In the genomic region with DNA sequence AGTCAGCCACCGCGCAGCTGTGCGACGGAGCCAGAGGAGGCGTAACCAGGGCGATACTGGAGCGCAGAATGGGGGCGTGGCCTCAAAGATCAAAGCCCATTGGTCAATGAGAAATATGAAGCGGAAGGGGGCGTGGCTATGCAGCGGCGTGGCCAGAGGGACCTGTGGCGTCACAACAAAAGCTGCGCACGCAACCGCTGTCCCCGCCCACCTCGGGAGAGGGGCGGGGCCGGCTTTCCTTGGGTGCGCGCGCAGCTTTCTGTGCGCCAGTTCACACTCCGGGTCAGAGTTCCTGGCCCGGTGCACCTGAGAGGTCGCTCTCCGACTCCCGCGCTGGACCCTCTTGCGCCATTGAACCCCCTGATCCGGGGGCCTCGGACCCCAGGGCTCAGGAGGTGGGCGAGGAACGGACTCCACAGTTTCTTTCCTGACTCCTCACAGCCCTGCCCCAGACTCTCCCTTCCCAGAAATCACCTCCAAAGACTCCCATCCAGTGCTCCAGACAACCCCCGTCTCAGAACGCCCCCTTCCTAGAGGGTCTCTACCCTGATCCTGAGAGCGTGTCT, we compare ENCODE assay signal across 8 cellular contexts. TPM values are rescaled to one million over a fixed set of nuclear protein-coding genes. Genes with fewer than 3 reads are reported as not detected.
A peak's percentile ranks its signal among the peaks of the same experiment; 100 is the strongest.
DNase-seq lines count a peak whose midpoint lies in the region; ATAC-seq, FAIRE-seq and TF ChIP-seq lines count a peak whose summit lies in the region.

A gene (plus strand): TSS at position 269 of the 566 bp plus-strand sequence.

- no peaks in the 10 kb centered on the region for H4K20me1 ChIP-seq in fibroblast of lung (ENCODE audit: control insufficient read depth, extremely low read depth, insufficient read depth, low read length)

- peak within 1 kb of the TSS; percentile 97 for H3K4me2 ChIP-seq in fibroblast of lung (ENCODE audit: extremely low read depth, insufficient read depth, low read length)

- TF ChIP-seq CTCF in RWPE1 (conservative IDR thresholded peaks at IDR 0.05; ENCODE audit: low read depth): no peak
- no peak for TF ChIP-seq CTCF in fibroblast of lung (conservative IDR thresholded peaks at IDR 0.05 in 1 of 2, IDR thresholded peaks at IDR 0.05 in 1 of 2; ENCODE audit: low read depth in 1 of 2, low read length in 2 of 2)

- ATAC-seq in activated T-helper 17 cell treated with anti-CD3 and anti-CD28 coated beads, Interleukin-2, amount 50 U/mL, for 72 hours (replicated peaks): peak; percentile 99
- peak; percentile 96 to 98 for ATAC-seq in naive thymus-derived CD8-positive, alpha-beta T cell
- peak; percentile 98 to 99 for ATAC-seq in stimulated activated naive B cell treated with anti-CD40 and anti-IgM and Interleukin-4, amounts not matched to agents 10 μg/mL and 1 μg/mL and 100 μg/mL, for 72 hours (replicated peaks)

- peak within 1 kb of the TSS; percentile 97 for H3K9ac ChIP-seq in fibroblast of lung (ENCODE audit: insufficient read depth, low read length)

- H3K4me3 ChIP-seq in fibroblast of lung (replicated peaks in 1 of 4; ENCODE audit: control extremely low read depth in 1 of 4, insufficient read depth in 1 of 4, low read depth in 3 of 4, low read length in 4 of 4): peak within 1 kb of the TSS; percentile 86 to 99 (median 97)

- CTCF ChIA-PET in RWPE1 (lab: Yijun Ruan, JAX): interaction anchor here (0.5 to 1.5 kb wide), 2 partner anchors 65 to 1560 kb away, joined by 3 to 5 read pairs; no protein-coding TSS in a partner anchor

- peak; percentile 89 for FAIRE-seq in H54 (lab: Jason Lieb, UNC)

- DNase-seq in ELF-1 (ENCODE audit: low read depth, low spot score) (peak; percentile 100), H54 (ENCODE audit: insufficient read length, low spot score) (peak; percentile 100), LoVo (ENCODE audit: low spot score) (peak; percentile 100), RWPE1 (ENCODE audit: low spot score) (peak; percentile 100), fibroblast of lung (ENCODE audit: low read depth in 2 of 2) (peak; percentile 95 to 100)
- peak; percentile 98 to 100 (median 100) for DNase-seq in naive thymus-derived CD8-positive, alpha-beta T cell
- DNase-seq in stimulated activated naive B cell treated with anti-CD40 and anti-IgM and Interleukin-4, amounts not matched to agents 10 μg/mL and 1 μg/mL and 100 μg/mL, for 72 hours: peak; percentile 99

- peaks cover 4% of the 10 kb centered on the region for H3K4me1 ChIP-seq in fibroblast of lung (ENCODE audit: control insufficient read depth, extremely low read depth, insufficient read depth, low read length)

- peaks cover 13% of the 10 kb centered on the region for H3K36me3 ChIP-seq in fibroblast of lung (ENCODE audit: control insufficient read depth, insufficient read depth, low read length)

- peaks cover 44% of the 10 kb centered on the region for H3K36me3 Mint-ChIP-seq in activated T-helper 17 cell treated with anti-CD3 and anti-CD28 coated beads, Interleukin-2, amount 50 U/mL, for 72 hours (ENCODE audit: low read depth)
- H3K36me3 Mint-ChIP-seq in naive thymus-derived CD8-positive, alpha-beta T cell: peaks cover 0 to 35% (median 8%) of the 10 kb centered on the region in 3 donors
- H3K36me3 Mint-ChIP-seq in stimulated activated naive B cell treated with anti-CD40 and anti-IgM and Interleukin-4, amounts not matched to agents 10 μg/mL and 1 μg/mL and 100 μg/mL, for 72 hours: peaks cover 24 to 42% of the 10 kb centered on the region in 2 donors

- POLR2A ChIA-PET in RWPE1 (lab: Yijun Ruan, JAX; ENCODE audit: low non-redundant PET): interaction anchor here (0.6 to 1.0 kb wide), 8 partner anchors 11 to 179 kb away, joined by 3 to 4 read pairs (median 4); a partner anchor contains a TSS
- POLR2A ChIA-PET in naive thymus-derived CD8-positive, alpha-beta T cell (lab: Charles Lee): interaction anchor here (0.6 to 2.1 kb wide), 10 partner anchors 24 to 541 kb away, joined by 3 to 14 read pairs (median 5); a partner anchor contains a TSS

- H3K79me2 ChIP-seq in fibroblast of lung (ENCODE audit: control insufficient read depth, insufficient read depth, low read length): peaks cover 31% of the 10 kb centered on the region

- no peaks in the 10 kb centered on the region for H3K27me3 ChIP-seq in fibroblast of lung (ENCODE audit: control insufficient read depth, insufficient read depth, low read length)

- peak; percentile 97 for TF ChIP-seq POLR2A in H54 (IDR thresholded peaks at IDR 0.05; ENCODE audit: low read depth, low read length)

- no peaks in the 10 kb centered on the region for H3K27me3 Mint-ChIP-seq in activated T-helper 17 cell treated with anti-CD3 and anti-CD28 coated beads, Interleukin-2, amount 50 U/mL, for 72 hours
- peaks cover 0 to 2% (median 0%) of the 10 kb centered on the region in 5 donors for H3K27me3 Mint-ChIP-seq in naive thymus-derived CD8-positive, alpha-beta T cell
- no peaks in the 10 kb centered on the region for H3K27me3 Mint-ChIP-seq in stimulated activated naive B cell treated with anti-CD40 and anti-IgM and Interleukin-4, amounts not matched to agents 10 μg/mL and 1 μg/mL and 100 μg/mL, for 72 hours

- H2AFZ ChIP-seq in fibroblast of lung (ENCODE audit: low read length): peak within 1 kb of the TSS; percentile 81

- no peaks in the 10 kb centered on the region for H3K9me3 Mint-ChIP-seq in activated T-helper 17 cell treated with anti-CD3 and anti-CD28 coated beads, Interleukin-2, amount 50 U/mL, for 72 hours
- no peaks in the 10 kb centered on the region for H3K9me3 Mint-ChIP-seq in naive thymus-derived CD8-positive, alpha-beta T cell
- no peaks in the 10 kb centered on the region for H3K9me3 Mint-ChIP-seq in stimulated activated naive B cell treated with anti-CD40 and anti-IgM and Interleukin-4, amounts not matched to agents 10 μg/mL and 1 μg/mL and 100 μg/mL, for 72 hours

- H3K27ac ChIP-seq in RWPE1 (peak within 1 kb of the TSS; percentile 81), fibroblast of lung (ENCODE audit: insufficient read depth, low read length) (peak within 1 kb of the TSS; percentile 96)

- H3K4me3 Mint-ChIP-seq in activated T-helper 17 cell treated with anti-CD3 and anti-CD28 coated beads, Interleukin-2, amount 50 U/mL, for 72 hours: peak within 1 kb of the TSS; percentile 99
- peak within 1 kb of the TSS; percentile 94 to 97 (median 96) for H3K4me3 Mint-ChIP-seq in naive thymus-derived CD8-positive, alpha-beta T cell
- H3K4me3 Mint-ChIP-seq in stimulated activated naive B cell treated with anti-CD40 and anti-IgM and Interleukin-4, amounts not matched to agents 10 μg/mL and 1 μg/mL and 100 μg/mL, for 72 hours: peak within 1 kb of the TSS; percentile 94 to 98

- H3K4me1 Mint-ChIP-seq in activated T-helper 17 cell treated with anti-CD3 and anti-CD28 coated beads, Interleukin-2, amount 50 U/mL, for 72 hours: peaks cover 27% of the 10 kb centered on the region
- peaks cover 22 to 49% (median 46%) of the 10 kb centered on the region in 4 donors for H3K4me1 Mint-ChIP-seq in naive thymus-derived CD8-positive, alpha-beta T cell
- H3K4me1 Mint-ChIP-seq in stimulated activated naive B cell treated with anti-CD40 and anti-IgM and Interleukin-4, amounts not matched to agents 10 μg/mL and 1 μg/mL and 100 μg/mL, for 72 hours: peaks cover 26 to 38% of the 10 kb centered on the region in 2 donors

- peak within 1 kb of the TSS; percentile 100 for H3K27ac Mint-ChIP-seq in activated T-helper 17 cell treated with anti-CD3 and anti-CD28 coated beads, Interleukin-2, amount 50 U/mL, for 72 hours
- peak within 1 kb of the TSS; percentile 94 to 100 (median 98) for H3K27ac Mint-ChIP-seq in naive thymus-derived CD8-positive, alpha-beta T cell
- H3K27ac Mint-ChIP-seq in stimulated activated naive B cell treated with anti-CD40 and anti-IgM and Interleukin-4, amounts not matched to agents 10 μg/mL and 1 μg/mL and 100 μg/mL, for 72 hours: peak within 1 kb of the TSS; percentile 98

- H3K9me3 ChIP-seq in fibroblast of lung (ENCODE audit: control insufficient read depth, insufficient read depth, low read depth, low read length): no peaks in the 10 kb centered on the region

RNA-seq across cellular contexts. Expression of the gene that starts here (rescaled TPM):
- 10 to 100 TPM; 12.1 to 14.9 TPM for total RNA-seq in activated T-helper 17 cell treated with anti-CD3 and anti-CD28 coated beads, Interleukin-2, amount 50 U/mL, for 72 hours
- total RNA-seq in fibroblast of lung: 35.4 and 35.7 TPM in 2 replicates
- polyA plus RNA-seq in fibroblast of lung: 46.7 and 62.6 TPM in 2 replicates
- 36.9 and 53.1 TPM in 2 replicates for polyA plus RNA-seq in fibroblast of lung (2012)
- 17.8 and 19.4 TPM in 2 replicates for polyA minus RNA-seq in fibroblast of lung (ENCODE audit: low replicate concordance)
- 10 to 100 TPM; 11.7 to 12.1 TPM for total RNA-seq in naive thymus-derived CD8-positive, alpha-beta T cell
- polyA plus RNA-seq in naive thymus-derived CD8-positive, alpha-beta T cell: 10 to 100 TPM; 33.5 to 46.8 (median 34.3) TPM

Comparison
In these comparisons a context has a peak if more than half of its experiments do, and no peak if none do; other contexts are left out.
1. Peak in every context shown above with its lines: DNase-seq, ATAC-seq, H3K4me3 ChIP-seq and H3K27ac ChIP-seq.